ENCODE assay signal across 7 cellular contexts in genomic region chr1:24086466-24086865, GRCh38. TPM values are rescaled to one million over a fixed set of nuclear protein-coding genes. Genes with fewer than 3 reads are reported as not detected.
"Had no signal": no experiment of that assay in that cellular context is flagged by ENCODE, and none has a peak within 500 bp of the region (broad histone marks: within the 10 kb centered on the region; RNA-seq: fewer than 3 reads in every experiment).

No MANE protein-coding gene starts in this region.

- H3K27ac ChIP-seq: GM23248, HL-60 had no signal

- H3K9me3 Mint-ChIP-seq: H9 had no signal

- H3K4me3 ChIP-seq: GM23248, K562 had no signal

- H2AFZ ChIP-seq: GM23248 had no signal

- DNase-seq: GM23248, H9, HCEC 1CT, KG1 had no signal

- H3K9ac ChIP-seq: GM23248 had no signal

- H3K27ac Mint-ChIP-seq: H9 had no signal

- H3K4me3 Mint-ChIP-seq: H9 had no signal

- ATAC-seq: HepG2, K562 had no signal

RNA-seq across cellular contexts. Expression of gene MYOM3, which starts 25.5 kb away (rescaled TPM):
- total RNA-seq: K562 had no signal

RNA-seq across cellular contexts. Expression of gene IL22RA1, which starts 56.5 kb away (rescaled TPM):
- total RNA-seq: GM23248, K562 had no signal
- polyA plus RNA-seq: K562 had no signal
